Comparison of ENCODE assay signal across 22 cellular contexts in the genomic region with DNA sequence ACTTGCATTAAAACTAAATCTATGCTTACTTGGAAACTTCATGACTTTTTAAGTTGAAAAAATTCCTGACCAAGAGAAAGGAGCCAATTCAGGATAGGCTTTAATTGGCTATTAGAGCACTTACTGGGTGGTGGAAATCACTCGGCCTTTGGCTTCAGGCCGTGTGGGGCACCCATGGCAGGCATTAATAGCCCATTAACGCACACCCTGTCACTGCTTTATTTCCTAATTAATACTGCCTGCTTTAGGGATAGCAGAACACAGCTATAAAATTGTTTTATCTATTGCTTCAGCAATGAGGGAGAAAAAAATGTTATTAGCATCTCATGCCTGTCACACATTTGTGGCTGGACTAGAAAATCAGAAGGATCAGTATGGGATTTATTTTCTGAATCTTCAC. TPM values are rescaled to one million over a fixed set of nuclear protein-coding genes. Genes with fewer than 3 reads are reported as not detected.
DNase-seq lines count a peak whose midpoint lies in the region; ATAC-seq and TF ChIP-seq lines count a peak whose summit lies in the region.
"Had no signal": no experiment of that assay in that cellular context is flagged by ENCODE, and none has a peak within 500 bp of the region (broad histone marks: within the 10 kb centered on the region; RNA-seq: fewer than 3 reads in every experiment).

No MANE protein-coding gene starts in this region.

- H3K4me1 ChIP-seq in SK-N-SH (ENCODE audit: control insufficient read depth in 1 of 2, insufficient read depth in 2 of 2, low read depth in 1 of 2, low read length in 1 of 2): peaks cover 0 to 20% of the 10 kb centered on the region in 2 experiments; a peak in 2 of 4 replicates
- H3K4me1 ChIP-seq: BLaER1 had no signal

- H2AFZ ChIP-seq in SK-N-SH (ENCODE audit: low read depth): no peak overlapping the region

- peaks cover 16% of the 10 kb centered on the region for H3K4me1 Mint-ChIP-seq in nephron progenitor cell
- H3K4me1 Mint-ChIP-seq in activated T-cell treated with anti-CD3 and anti-CD28 coated beads, Interleukin-2, amount 50 U/mL, for 24 hours (ENCODE audit: low read depth): peaks cover 12% of the 10 kb centered on the region

- no peaks in the 10 kb centered on the region for H3K9me3 ChIP-seq in SK-N-SH
- H3K9me3 ChIP-seq: BE2C had no signal

- DNase-seq in SK-N-SH (peak; percentile 41), nephron progenitor cell (no peak), RWPE1 (ENCODE audit: low spot score) (no peak)
- DNase-seq in activated T-cell treated with anti-CD3 and anti-CD28 coated beads, Interleukin-2, amount 50 U/mL, for 24 hours: no peak
- DNase-seq: 8988T; ACHN; BE2C; C1 segment of cervical spinal cord; CD4-positive, alpha-beta memory T cell; CD4-positive, CD25-positive, alpha-beta regulatory T cell; CD8-positive, alpha-beta memory T cell; COR-L47; DMS 273 treated with DMSO at 0.1 percent for 48 hours; DMS79; DND-41; EL; GDM1 had no signal

- no peaks in the 10 kb centered on the region for H3F3A ChIP-seq in SK-N-SH (replicated peaks; ENCODE audit: insufficient read depth)

- H3K27ac ChIP-seq in SK-N-SH (ENCODE audit: low read depth in 2 of 2, low read length in 1 of 2) (peak overlapping the region in 1 of 2 experiments; percentile 80; a peak in 2 of 4 replicates), VCaP (peak overlapping the region; percentile 25), RWPE1 (no peak overlapping the region)
- H3K27ac ChIP-seq: BLaER1 had no signal

- POLR2A ChIA-PET in SK-N-SH (lab: Yijun Ruan, JAX) (no interaction called here), RWPE1 (lab: Yijun Ruan, JAX; ENCODE audit: low non-redundant PET) (no interaction called here)

- TF ChIP-seq RAD21 in SK-N-SH (IDR thresholded peaks at IDR 0.05; ENCODE audit: low read length): no peak

- no peak overlapping the region for H3K9ac ChIP-seq in SK-N-SH
- H3K9ac ChIP-seq: BLaER1 had no signal

- peak in 1 of 2 experiments; percentile 71; a peak in 1 of 4 replicates for TF ChIP-seq EP300 in SK-N-SH (IDR thresholded peaks at IDR 0.05; ENCODE audit: borderline replicate concordance in 1 of 2, low read depth in 1 of 2, low read length in 1 of 2)

- no peaks in the 10 kb centered on the region for H3K27me3 ChIP-seq in SK-N-SH (ENCODE audit: insufficient read depth)
- H3K27me3 ChIP-seq: BE2C, BLaER1 had no signal

- H3K9me3 Mint-ChIP-seq in nephron progenitor cell: peaks cover 6% of the 10 kb centered on the region
- no peaks in the 10 kb centered on the region for H3K9me3 Mint-ChIP-seq in activated T-cell treated with anti-CD3 and anti-CD28 coated beads, Interleukin-2, amount 50 U/mL, for 24 hours
- H3K9me3 Mint-ChIP-seq: CD4-positive, CD25-positive, alpha-beta regulatory T cell; CD8-positive, alpha-beta memory T cell had no signal

- H3K9me2 ChIP-seq in SK-N-SH: no peaks in the 10 kb centered on the region

- H3K4me2 ChIP-seq in SK-N-SH: no peak overlapping the region
- H3K4me2 ChIP-seq: BLaER1 had no signal

- H4K20me1 ChIP-seq in SK-N-SH (ENCODE audit: insufficient read depth): no peaks in the 10 kb centered on the region
- H4K20me1 ChIP-seq: BLaER1 had no signal

- H3K27ac Mint-ChIP-seq in nephron progenitor cell: peak overlapping the region; percentile 32
- no peak overlapping the region for H3K27ac Mint-ChIP-seq in activated T-cell treated with anti-CD3 and anti-CD28 coated beads, Interleukin-2, amount 50 U/mL, for 24 hours
- H3K27ac Mint-ChIP-seq: CD14-positive monocyte; CD8-positive, alpha-beta memory T cell had no signal

- no peaks in the 10 kb centered on the region for H3K36me3 ChIP-seq in SK-N-SH (replicated peaks in 1 of 2; ENCODE audit: control insufficient read depth in 1 of 2, insufficient read depth in 2 of 2, low read length in 1 of 2)
- H3K36me3 ChIP-seq: BE2C had no signal

- ATAC-seq in SK-N-SH treated with all-trans-retinoic acid at 6 μM for 48 hours: no peak
- ATAC-seq: GM12878 had no signal

- no peak overlapping the region for H3K4me3 Mint-ChIP-seq in nephron progenitor cell
- no peak overlapping the region for H3K4me3 Mint-ChIP-seq in activated T-cell treated with anti-CD3 and anti-CD28 coated beads, Interleukin-2, amount 50 U/mL, for 24 hours
- H3K4me3 Mint-ChIP-seq: CD14-positive monocyte; CD4-positive, alpha-beta memory T cell; CD4-positive, CD25-positive, alpha-beta regulatory T cell; CD8-positive, alpha-beta memory T cell had no signal

- H3K36me3 Mint-ChIP-seq in nephron progenitor cell (ENCODE audit: low read depth): no peaks in the 10 kb centered on the region
- H3K36me3 Mint-ChIP-seq in activated T-cell treated with anti-CD3 and anti-CD28 coated beads, Interleukin-2, amount 50 U/mL, for 24 hours (ENCODE audit: low read depth): no peaks in the 10 kb centered on the region
- H3K36me3 Mint-ChIP-seq: CD14-positive monocyte; CD4-positive, alpha-beta memory T cell; CD4-positive, CD25-positive, alpha-beta regulatory T cell; CD8-positive, alpha-beta memory T cell had no signal

- H3K79me2 ChIP-seq in SK-N-SH (ENCODE audit: insufficient read depth): no peaks in the 10 kb centered on the region

- H3K27me3 Mint-ChIP-seq in nephron progenitor cell (ENCODE audit: low read depth, poor library complexity): peaks cover 5% of the 10 kb centered on the region
- no peaks in the 10 kb centered on the region for H3K27me3 Mint-ChIP-seq in activated T-cell treated with anti-CD3 and anti-CD28 coated beads, Interleukin-2, amount 50 U/mL, for 24 hours
- H3K27me3 Mint-ChIP-seq: CD4-positive, alpha-beta memory T cell; CD4-positive, CD25-positive, alpha-beta regulatory T cell had no signal

- 37% methylated on average over 3 of the region's 3 CpGs for WGBS in SK-N-SH (ENCODE audit: low lambda C conversion rate)

- TF ChIP-seq CTCF in SK-N-SH (IDR thresholded peaks at IDR 0.05) (no peak), VCaP (conservative IDR thresholded peaks at IDR 0.05) (no peak), nephron progenitor cell (IDR thresholded peaks at IDR 0.05) (no peak), RWPE1 (conservative IDR thresholded peaks at IDR 0.05; ENCODE audit: low read depth) (no peak)

- no peak overlapping the region for H3K4me3 ChIP-seq in SK-N-SH (ENCODE audit: low read depth in 2 of 2, low read length in 1 of 2)
- H3K4me3 ChIP-seq: BLaER1, GM12878 had no signal

- CTCF ChIA-PET in SK-N-SH (lab: Yijun Ruan, JAX): interaction anchor here (0.8 to 2.8 kb wide), 4 partner anchors 11 to 20 kb away, joined by 3 to 12 read pairs (median 5); no protein-coding TSS in a partner anchor
- CTCF ChIA-PET in RWPE1 (lab: Yijun Ruan, JAX): interaction anchor here (1.2 to 2.1 kb wide), 2 partner anchors 11 to 14 kb away, joined by 3 to 9 read pairs; no protein-coding TSS in a partner anchor

TF ChIP-seq in SK-N-SH, 30 proteins besides CTCF, POLR2A, EP300 and RAD21:
- TF ChIP-seq RCOR1 (IDR thresholded peaks at IDR 0.05; ENCODE audit: low read length): peak; percentile 79
- TF ChIP-seq MXI1 (IDR thresholded peaks at IDR 0.05; ENCODE audit: low read depth, low read length): peak; percentile 40; the same call in 1 of the 2 replicates
- TF ChIP-seq, protein P1, sequence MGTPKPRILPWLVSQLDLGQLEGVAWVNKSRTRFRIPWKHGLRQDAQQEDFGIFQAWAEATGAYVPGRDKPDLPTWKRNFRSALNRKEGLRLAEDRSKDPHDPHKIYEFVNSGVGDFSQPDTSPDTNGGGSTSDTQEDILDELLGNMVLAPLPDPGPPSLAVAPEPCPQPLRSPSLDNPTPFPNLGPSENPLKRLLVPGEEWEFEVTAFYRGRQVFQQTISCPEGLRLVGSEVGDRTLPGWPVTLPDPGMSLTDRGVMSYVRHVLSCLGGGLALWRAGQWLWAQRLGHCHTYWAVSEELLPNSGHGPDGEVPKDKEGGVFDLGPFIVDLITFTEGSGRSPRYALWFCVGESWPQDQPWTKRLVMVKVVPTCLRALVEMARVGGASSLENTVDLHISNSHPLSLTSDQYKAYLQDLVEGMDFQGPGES (IDR thresholded peaks at IDR 0.05; ENCODE audit: low read depth, low read length): no peak
TF ChIP-seq in SK-N-SH: peak in this region for 2.

TF ChIP-seq in SK-N-SH treated with all-trans-retinoic acid at 6 μM for 48 hours, 23 proteins besides CTCF, POLR2A, EP300 and RAD21:
- TF ChIP-seq CSRNP3 (CRISPR knock-in tag; IDR thresholded peaks at IDR 0.05) (no peak), ZC3H10 (CRISPR knock-in tag; IDR thresholded peaks at IDR 0.05) (no peak), ISL1 (CRISPR knock-in tag; IDR thresholded peaks at IDR 0.05) (no peak), ZNF8 (CRISPR knock-in tag; IDR thresholded peaks at IDR 0.05) (no peak)
- TF ChIP-seq, protein P2, sequence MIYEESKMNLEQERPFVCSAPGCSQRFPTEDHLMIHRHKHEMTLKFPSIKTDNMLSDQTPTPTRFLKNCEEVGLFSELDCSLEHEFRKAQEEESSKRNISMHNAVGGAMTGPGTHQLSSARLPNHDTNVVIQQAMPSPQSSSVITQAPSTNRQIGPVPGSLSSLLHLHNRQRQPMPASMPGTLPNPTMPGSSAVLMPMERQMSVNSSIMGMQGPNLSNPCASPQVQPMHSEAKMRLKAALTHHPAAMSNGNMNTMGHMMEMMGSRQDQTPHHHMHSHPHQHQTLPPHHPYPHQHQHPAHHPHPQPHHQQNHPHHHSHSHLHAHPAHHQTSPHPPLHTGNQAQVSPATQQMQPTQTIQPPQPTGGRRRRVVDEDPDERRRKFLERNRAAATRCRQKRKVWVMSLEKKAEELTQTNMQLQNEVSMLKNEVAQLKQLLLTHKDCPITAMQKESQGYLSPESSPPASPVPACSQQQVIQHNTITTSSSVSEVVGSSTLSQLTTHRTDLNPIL (CRISPR knock-in tag; IDR thresholded peaks at IDR 0.05; ENCODE audit: low read depth): no peak

RNA-seq across cellular contexts. Expression of gene PSAT1, which starts 58.1 kb away (rescaled TPM):
- 37.0 and 52.4 TPM in 2 replicates for polyA plus RNA-seq in SK-N-SH (2012; rRNA removed)
- 48.1 and 52.2 TPM in 2 replicates for polyA plus RNA-seq in SK-N-SH (2012; cell fraction: cytosol; rRNA removed)
- polyA plus RNA-seq in SK-N-SH (2012; cell fraction: nucleus; rRNA removed): 18.5 and 43.2 TPM in 2 replicates
